Comparison of ENCODE assay signal across 37 cellular contexts in the genomic region with DNA sequence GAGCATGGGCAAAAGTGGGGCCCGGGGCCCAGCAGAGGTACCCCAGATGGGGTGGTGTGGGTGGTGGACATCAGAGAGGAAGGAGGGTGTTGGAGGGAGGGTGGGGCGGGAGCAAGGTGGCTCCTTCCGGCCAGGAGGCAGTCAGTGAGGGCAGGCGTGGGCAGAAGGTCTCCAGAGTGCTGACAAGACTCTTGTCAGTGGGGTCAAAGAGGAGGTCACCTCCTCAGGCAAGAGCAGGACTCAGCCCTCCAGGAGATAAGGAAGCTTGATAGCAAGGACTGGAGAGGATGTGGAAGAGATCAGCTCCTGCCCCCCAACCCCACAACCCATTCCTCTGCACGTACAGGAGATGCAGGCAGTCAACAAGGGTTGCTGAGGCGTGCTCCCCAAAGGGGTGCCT. TPM values are rescaled to one million over a fixed set of nuclear protein-coding genes. Genes with fewer than 3 reads are reported as not detected.
"Had no signal": no experiment of that assay in that cellular context is flagged by ENCODE, and none has a peak within 500 bp of the region (broad histone marks: within the 10 kb centered on the region; RNA-seq: fewer than 3 reads in every experiment).

No MANE protein-coding gene starts in this region.

- ATAC-seq: PC-3 had no signal

- H3K36me3 Mint-ChIP-seq: activated naive CD8-positive, alpha-beta T cell treated with anti-CD3 and anti-CD28 coated beads, Interleukin-2, amount 10 ng/mL, durations not matched to agents 7 days and 5 days had no signal

- H3K9me3 Mint-ChIP-seq: activated CD4-positive, alpha-beta memory T cell treated with anti-CD3 and anti-CD28 coated beads, Interleukin-2, amount 10 ng/mL, durations not matched to agents 7 days and 5 days; activated naive CD4-positive, alpha-beta T cell treated with anti-CD3 and anti-CD28 coated beads, Interleukin-2, amount 50 U/mL, for 24 hours; activated naive CD8-positive, alpha-beta T cell treated with anti-CD3 and anti-CD28 coated beads, Interleukin-2, amount 10 ng/mL, durations not matched to agents 7 days and 5 days; activated T-cell treated with anti-CD3 and anti-CD28 coated beads, Interleukin-2, amount 50 U/mL, for 24 hours; activated T-helper 2 cell treated with anti-CD3 and anti-CD28 coated beads, Interferon-gamma antibody, Interleukin-2, Interleukin-4, amounts not matched to agents 10 μg/mL and 5 μg/mL and 100 μg/mL, durations not matched to agents 14 hours and 24 hours and 36 hours; T-helper 1 cell treated with Interleukin-12 subunit alpha and Interleukin-12 subunit beta and Interleukin-4 antibody, amounts not matched to agents 30 μg/mL and 1 μg/mL, for 36 hours; T-helper 2 cell treated with Interferon-gamma antibody and Interleukin-4, amounts not matched to agents 5 μg/mL and 100 μg/mL, for 36 hours had no signal

- H3K4me1 Mint-ChIP-seq: activated CD4-positive, alpha-beta memory T cell treated with anti-CD3 and anti-CD28 coated beads, Interleukin-2, amount 10 ng/mL, durations not matched to agents 7 days and 5 days; activated naive CD4-positive, alpha-beta T cell treated with anti-CD3 and anti-CD28 coated beads, Interleukin-2, amount 50 U/mL, for 24 hours; activated naive CD8-positive, alpha-beta T cell treated with anti-CD3 and anti-CD28 coated beads, Interleukin-2, amount 10 ng/mL, durations not matched to agents 7 days and 5 days had no signal

- DNase-seq: activated CD4-positive, alpha-beta memory T cell treated with anti-CD3 and anti-CD28 coated beads, Interleukin-2, amount 10 ng/mL, durations not matched to agents 7 days and 5 days; activated CD4-positive, alpha-beta T cell treated with anti-CD3 and anti-CD28 coated beads for 1 hour; activated CD4-positive, alpha-beta T cell treated with anti-CD3 and anti-CD28 coated beads for 48 hours; activated CD4-positive, CD25-positive, alpha-beta regulatory T cell; activated gamma-delta T cell; activated naive CD4-positive, alpha-beta T cell treated with Interleukin-2 at 50 U/mL for 16 hours; activated naive CD8-positive, alpha-beta T cell treated with anti-CD3 and anti-CD28 coated beads, Interleukin-2, amount 10 ng/mL, durations not matched to agents 7 days and 5 days; activated T-cell treated with anti-CD3 and anti-CD28 coated beads, Interleukin-2, amount 50 U/mL, for 24 hours; amygdala; caudate nucleus; cerebellar nuclear complex; Kasumi-1; KG1; MG63; NCI-H1048; NCI-H1105 treated with DMSO at 0.1 percent for 48 hours; NCI-H1436; NCI-H1694; NCI-H1930; NCI-H2081 treated with DMSO at 0.1 percent for 48 hours; NCI-H226; NCI-H446 treated with DMSO at 0.1 percent for 48 hours; NCI-H524; NCI-H69; NCI-H82; PC-3; Peyer's patch; RPMI8226; SJCRH30; SK-N-SH; WERI-Rb-1 had no signal

- FAIRE-seq: TTC549 had no signal

- H3K4me3 ChIP-seq: ascending aorta, MG63, Peyer's patch, SJCRH30 had no signal

- H3K9ac ChIP-seq: SK-N-SH had no signal

- H3K36me3 ChIP-seq: ascending aorta, MG63, Peyer's patch, SJCRH30, WERI-Rb-1 had no signal

- H3K4me3 Mint-ChIP-seq: activated CD4-positive, alpha-beta memory T cell treated with anti-CD3 and anti-CD28 coated beads, Interleukin-2, amount 10 ng/mL, durations not matched to agents 7 days and 5 days; activated naive CD4-positive, alpha-beta T cell treated with anti-CD3 and anti-CD28 coated beads, Interleukin-2, amount 50 U/mL, for 24 hours; activated naive CD8-positive, alpha-beta T cell treated with anti-CD3 and anti-CD28 coated beads, Interleukin-2, amount 10 ng/mL, durations not matched to agents 7 days and 5 days; activated T-cell treated with anti-CD3 and anti-CD28 coated beads, Interleukin-2, amount 50 U/mL, for 24 hours; T-helper 1 cell treated with Interleukin-12 subunit alpha and Interleukin-12 subunit beta and Interleukin-4 antibody, amounts not matched to agents 30 μg/mL and 1 μg/mL, for 36 hours; T-helper 2 cell treated with Interferon-gamma antibody and Interleukin-4, amounts not matched to agents 5 μg/mL and 100 μg/mL, for 36 hours had no signal

- H3K9me3 ChIP-seq: ascending aorta, MG63, Peyer's patch, SJCRH30, SK-N-SH had no signal

- H3K4me1 ChIP-seq: ascending aorta, Peyer's patch, SJCRH30 had no signal

- H3K27ac Mint-ChIP-seq: activated CD4-positive, alpha-beta memory T cell treated with anti-CD3 and anti-CD28 coated beads, Interleukin-2, amount 10 ng/mL, durations not matched to agents 7 days and 5 days; activated naive CD4-positive, alpha-beta T cell treated with anti-CD3 and anti-CD28 coated beads, Interleukin-2, amount 50 U/mL, for 24 hours; activated naive CD8-positive, alpha-beta T cell treated with anti-CD3 and anti-CD28 coated beads, Interleukin-2, amount 10 ng/mL, durations not matched to agents 7 days and 5 days; activated T-cell treated with anti-CD3 and anti-CD28 coated beads, Interleukin-2, amount 50 U/mL, for 24 hours; activated T-helper 2 cell treated with anti-CD3 and anti-CD28 coated beads, Interferon-gamma antibody, Interleukin-2, Interleukin-4, amounts not matched to agents 10 μg/mL and 5 μg/mL and 100 μg/mL, durations not matched to agents 14 hours and 24 hours and 36 hours; T-helper 1 cell treated with Interleukin-12 subunit alpha and Interleukin-12 subunit beta and Interleukin-4 antibody, amounts not matched to agents 30 μg/mL and 1 μg/mL, for 36 hours; T-helper 2 cell treated with Interferon-gamma antibody and Interleukin-4, amounts not matched to agents 5 μg/mL and 100 μg/mL, for 36 hours had no signal

- H3K27ac ChIP-seq: ascending aorta, Peyer's patch, SJCRH30, WERI-Rb-1 had no signal

- H3K27me3 ChIP-seq: ascending aorta, MG63, Peyer's patch had no signal

RNA-seq across cellular contexts. Expression of a gene that starts 9.8 kb away (rescaled TPM):
- total RNA-seq: ascending aorta, Peyer's patch, SJCRH30 had no signal
- polyA plus RNA-seq: SK-N-SH had no signal

RNA-seq across cellular contexts. Expression of a gene that starts 41.7 kb away (rescaled TPM):
- total RNA-seq: SJCRH30 had no signal
- polyA plus RNA-seq: SK-N-SH had no signal
